ENCODE assay signal across 11 cellular contexts in genomic region chr5:149519624-149520023, GRCh38. TPM values are rescaled to one million over a fixed set of nuclear protein-coding genes. Genes with fewer than 3 reads are reported as not detected.
DNase-seq lines count a peak whose midpoint lies in the region; ATAC-seq lines count a peak whose summit lies in the region.
"Had no signal": no experiment of that assay in that cellular context is flagged by ENCODE, and none has a peak within 500 bp of the region (broad histone marks: within the 10 kb centered on the region; RNA-seq: fewer than 3 reads in every experiment).

No MANE protein-coding gene starts in this region.

- H3K36me3 Mint-ChIP-seq in activated CD4-positive, alpha-beta T cell treated with anti-CD3 and anti-CD28 coated beads for 36 hours (ENCODE audit: low read depth) = peaks cover 65% of the 10 kb centered on the region
- H3K36me3 Mint-ChIP-seq in activated T-helper 17 cell treated with anti-CD3 and anti-CD28 coated beads, Interleukin-2, amount 50 U/mL, for 72 hours (ENCODE audit: low read depth) = peaks cover 100% of the 10 kb centered on the region

- no peak overlapping the region for H2AK5ac ChIP-seq in neuronal stem cell (ENCODE audit: low read depth, low read length)

- H3K4me1 ChIP-seq in rectal smooth muscle tissue (ENCODE audit: control insufficient read depth, insufficient read depth, low read length) (peaks cover 29% of the 10 kb centered on the region), neuronal stem cell (ENCODE audit: control insufficient read depth in 2 of 2, insufficient read depth in 1 of 2, low read depth in 1 of 2, low read length in 2 of 2) (peaks cover 4 to 10% of the 10 kb centered on the region in 2 donors)

- H3K27me3 ChIP-seq in rectal smooth muscle tissue (ENCODE audit: control insufficient read depth, insufficient read depth, low read length) (no peaks in the 10 kb centered on the region), neuronal stem cell (ENCODE audit: control insufficient read depth in 3 of 3, insufficient read depth in 3 of 3, low read depth in 1 of 3, low read length in 3 of 3) (no peaks in the 10 kb centered on the region)

- no peak overlapping the region for H2BK15ac ChIP-seq in neuronal stem cell (ENCODE audit: low read length)

- H4K91ac ChIP-seq in neuronal stem cell (ENCODE audit: low read depth, low read length, poor library complexity) = no peak overlapping the region

- H3K4me3 Mint-ChIP-seq in activated CD4-positive, alpha-beta T cell treated with anti-CD3 and anti-CD28 coated beads for 36 hours = no peak overlapping the region
- H3K4me3 Mint-ChIP-seq in activated T-helper 17 cell treated with anti-CD3 and anti-CD28 coated beads, Interleukin-2, amount 50 U/mL, for 72 hours = no peak overlapping the region

- no peak overlapping the region for H3K18ac ChIP-seq in neuronal stem cell (ENCODE audit: low read length)

- H2BK5ac ChIP-seq in neuronal stem cell (ENCODE audit: low read length) = no peak overlapping the region

- no peaks in the 10 kb centered on the region for H3K27me3 Mint-ChIP-seq in activated CD4-positive, alpha-beta T cell treated with anti-CD3 and anti-CD28 coated beads for 36 hours
- H3K27me3 Mint-ChIP-seq in activated T-helper 17 cell treated with anti-CD3 and anti-CD28 coated beads, Interleukin-2, amount 50 U/mL, for 72 hours = no peaks in the 10 kb centered on the region

- no peaks in the 10 kb centered on the region for H3K79me1 ChIP-seq in neuronal stem cell (ENCODE audit: low read depth, low read length)

- CTCF ChIA-PET in activated CD4-positive, alpha-beta T cell treated with anti-CD3 and anti-CD28 coated beads for 36 hours (lab: Charles Lee) = interaction anchor here (0.8 to 1.7 kb wide), 3 partner anchors 8 to 139 kb away, joined by 3 to 7 read pairs (median 4); no protein-coding TSS in a partner anchor

- H3K23ac ChIP-seq in neuronal stem cell (ENCODE audit: low read depth, low read length, poor library complexity) = no peak overlapping the region

- no peak overlapping the region for H3K14ac ChIP-seq in neuronal stem cell (ENCODE audit: low read length)

- H3K4me3 ChIP-seq in rectal smooth muscle tissue (ENCODE audit: low read length) (no peak overlapping the region), neuronal stem cell (ENCODE audit: low read length in 2 of 2) (no peak overlapping the region)
- H3K4me3 ChIP-seq: thoracic aorta had no signal

- no peak overlapping the region for H3K4ac ChIP-seq in neuronal stem cell (ENCODE audit: low read length)

- H3K36me3 ChIP-seq in rectal smooth muscle tissue (ENCODE audit: control insufficient read depth, insufficient read depth, low read length) (peaks cover 2% of the 10 kb centered on the region), neuronal stem cell (replicated peaks in 1 of 2; ENCODE audit: control insufficient read depth in 2 of 2, insufficient read depth in 2 of 2, low read length in 2 of 2) (peaks cover 2 to 97% of the 10 kb centered on the region in 2 donors)

- no peak overlapping the region for H3K9ac ChIP-seq in rectal smooth muscle tissue (ENCODE audit: low read length)
- H3K9ac ChIP-seq in neuronal stem cell (ENCODE audit: low read depth, low read length, poor library complexity) = no peak overlapping the region

- no peak for DNase-seq in activated CD4-positive, alpha-beta T cell treated with anti-CD3 and anti-CD28 coated beads for 36 hours
- no peak for DNase-seq in activated CD4-positive, alpha-beta T cell treated with anti-CD3 and anti-CD28 coated beads, Interleukin-2, amount 50 U/mL, for 1 hour
- DNase-seq in left ventricle myocardium superior (no peak), neuronal stem cell (ENCODE audit: low spot score) (no peak), NCI-H748 treated with DMSO at 0.1 percent for 48 hours (lab: John Stamatoyannopoulos, UW) (no peak)
- DNase-seq: NCI-H146, NCI-H526 treated with DMSO at 0.1 percent for 48 hours had no signal

- no peak overlapping the region for H2BK12ac ChIP-seq in neuronal stem cell (ENCODE audit: low read length)

- no peak overlapping the region for H2AFZ ChIP-seq in neuronal stem cell (ENCODE audit: low read length)

- no peak for ATAC-seq in activated CD4-positive, alpha-beta T cell treated with anti-CD3 and anti-CD28 coated beads for 36 hours
- ATAC-seq in activated T-helper 17 cell treated with anti-CD3 and anti-CD28 coated beads, Interleukin-2, amount 50 U/mL, for 72 hours (replicated peaks) = no peak
- ATAC-seq in left ventricle myocardium superior = peak; percentile 32
- no peak for ATAC-seq in GM21723 (IDR thresholded peaks at IDR 0.05; ENCODE audit: unreplicated experiment)

- H4K8ac ChIP-seq in neuronal stem cell (ENCODE audit: low read depth, low read length) = no peak overlapping the region

- peaks cover 79% of the 10 kb centered on the region for H3K4me1 Mint-ChIP-seq in activated CD4-positive, alpha-beta T cell treated with anti-CD3 and anti-CD28 coated beads for 36 hours
- peaks cover 39% of the 10 kb centered on the region for H3K4me1 Mint-ChIP-seq in activated T-helper 17 cell treated with anti-CD3 and anti-CD28 coated beads, Interleukin-2, amount 50 U/mL, for 72 hours

- intact Hi-C loops in activated CD4-positive, alpha-beta T cell treated with anti-CD3 and anti-CD28 coated beads for 36 hours (cut with DNase I, micrococcal nuclease) = no loop called here
- intact Hi-C loops in left ventricle myocardium superior (cut with micrococcal nuclease) = no loop called here

- H3K9me3 Mint-ChIP-seq in activated CD4-positive, alpha-beta T cell treated with anti-CD3 and anti-CD28 coated beads for 36 hours (ENCODE audit: low read depth) = no peaks in the 10 kb centered on the region
- no peaks in the 10 kb centered on the region for H3K9me3 Mint-ChIP-seq in activated T-helper 17 cell treated with anti-CD3 and anti-CD28 coated beads, Interleukin-2, amount 50 U/mL, for 72 hours

- H3K27ac ChIP-seq in rectal smooth muscle tissue (ENCODE audit: low read depth, low read length) = peak overlapping the region; percentile 17
- H3K27ac ChIP-seq in neuronal stem cell (replicated peaks; ENCODE audit: low read length) = no peak overlapping the region
- H3K27ac ChIP-seq: thoracic aorta had no signal

- no peak overlapping the region for H3K4me2 ChIP-seq in neuronal stem cell (ENCODE audit: insufficient read depth, low read length, poor library complexity, severe bottlenecking)

- H2BK120ac ChIP-seq in neuronal stem cell (ENCODE audit: low read depth, low read length) = no peak overlapping the region

- H3K27ac Mint-ChIP-seq in activated CD4-positive, alpha-beta T cell treated with anti-CD3 and anti-CD28 coated beads for 36 hours = peak overlapping the region; percentile 59
- peak overlapping the region; percentile 9 for H3K27ac Mint-ChIP-seq in activated T-helper 17 cell treated with anti-CD3 and anti-CD28 coated beads, Interleukin-2, amount 50 U/mL, for 72 hours

- POLR2A ChIA-PET in activated CD4-positive, alpha-beta T cell treated with anti-CD3 and anti-CD28 coated beads for 36 hours (lab: Charles Lee) = interaction anchor here (0.7 kb wide), 2 partner anchors 32 to 34 kb away, joined by 3 to 4 read pairs; no protein-coding TSS in a partner anchor

- H3K9me3 ChIP-seq in neuronal stem cell (replicated peaks in 1 of 2; ENCODE audit: control insufficient read depth in 2 of 2, insufficient read depth in 1 of 2, low read depth in 1 of 2, low read length in 2 of 2) = no peaks in the 10 kb centered on the region
- H3K9me3 ChIP-seq: thoracic aorta had no signal

RNA-seq across cellular contexts. Expression of gene CSNK1A1, which starts 31.6 kb away (rescaled TPM):
- total RNA-seq in activated CD4-positive, alpha-beta T cell treated with anti-CD3 and anti-CD28 coated beads for 36 hours = 100 to 1,000 TPM; 169 to 203 TPM
- 100 to 1,000 TPM; 167 to 175 TPM for total RNA-seq in activated T-helper 17 cell treated with anti-CD3 and anti-CD28 coated beads, Interleukin-2, amount 50 U/mL, for 72 hours
- 214 TPM for total RNA-seq in left ventricle myocardium superior
- polyA plus RNA-seq in neuronal stem cell (2013, experiment 1 of 2) = 146 TPM
- 146 TPM for polyA plus RNA-seq in neuronal stem cell (2013, experiment 2 of 2)
